In genomic region chr3:127354761-127355160, GRCh38 we compare ENCODE assay signal across 18 cellular contexts.
DNase-seq lines count a peak whose midpoint lies in the region; ATAC-seq and TF ChIP-seq lines count a peak whose summit lies in the region.
"Had no signal": no experiment of that assay in that cellular context is flagged by ENCODE, and none has a peak within 500 bp of the region (broad histone marks: within the 10 kb centered on the region; RNA-seq: fewer than 3 reads in every experiment).

No MANE protein-coding gene starts in this region.

- H3K4me1 Mint-ChIP-seq in osteocyte (ENCODE audit: unreplicated experiment) = no peaks in the 10 kb centered on the region
- no peaks in the 10 kb centered on the region for H3K4me1 Mint-ChIP-seq in effector memory CD8-positive, alpha-beta T cell (ENCODE audit: low read depth in 2 of 2)
- H3K4me1 Mint-ChIP-seq: CD4-positive, alpha-beta memory T cell had no signal

- H3K27me3 Mint-ChIP-seq in osteocyte (ENCODE audit: unreplicated experiment) = peaks cover 22% of the 10 kb centered on the region
- H3K27me3 Mint-ChIP-seq in effector memory CD8-positive, alpha-beta T cell = peaks cover 23 to 41% of the 10 kb centered on the region in 2 donors

- ATAC-seq in heart right ventricle = no peak
- ATAC-seq in effector memory CD8-positive, alpha-beta T cell (replicated peaks) = no peak

- no peaks in the 10 kb centered on the region for H3K36me3 ChIP-seq in esophagus muscularis mucosa
- no peaks in the 10 kb centered on the region for H3K36me3 ChIP-seq in heart right ventricle

- TF ChIP-seq EP300 in esophagus muscularis mucosa (IDR thresholded peaks at IDR 0.05) = no peak

- no peaks in the 10 kb centered on the region for H3K36me3 Mint-ChIP-seq in osteocyte (ENCODE audit: unreplicated experiment)
- H3K36me3 Mint-ChIP-seq in effector memory CD8-positive, alpha-beta T cell (ENCODE audit: insufficient read depth) = no peaks in the 10 kb centered on the region
- H3K36me3 Mint-ChIP-seq: CD4-positive, alpha-beta memory T cell had no signal

- no peak overlapping the region for H3K27ac ChIP-seq in esophagus muscularis mucosa (replicated peaks in 1 of 4)
- no peak overlapping the region for H3K27ac ChIP-seq in heart right ventricle
- H3K27ac ChIP-seq: GM23248 had no signal

- no peaks in the 10 kb centered on the region for H3K9me3 Mint-ChIP-seq in osteocyte (ENCODE audit: unreplicated experiment)
- no peaks in the 10 kb centered on the region for H3K9me3 Mint-ChIP-seq in effector memory CD8-positive, alpha-beta T cell

- TF ChIP-seq CTCF in esophagus muscularis mucosa (IDR thresholded peaks at IDR 0.05) = no peak
- no peak for TF ChIP-seq CTCF in osteocyte (IDR thresholded peaks at IDR 0.05)
- TF ChIP-seq CTCF in heart right ventricle (IDR thresholded peaks at IDR 0.05) = no peak

- no peaks in the 10 kb centered on the region for H3K4me1 ChIP-seq in esophagus muscularis mucosa
- H3K4me1 ChIP-seq in heart right ventricle = no peaks in the 10 kb centered on the region

- no peak for TF ChIP-seq POLR2A in esophagus muscularis mucosa (IDR thresholded peaks at IDR 0.05; ENCODE audit: low read depth)

- H3K9me3 ChIP-seq in esophagus muscularis mucosa (peaks cover 0 to 6% (median 0%) of the 10 kb centered on the region in 4 donors), heart right ventricle (peaks cover 0 to 12% (median 0%) of the 10 kb centered on the region in 11 donors)

- no peak overlapping the region for H3K4me3 Mint-ChIP-seq in osteocyte (ENCODE audit: unreplicated experiment)
- H3K4me3 Mint-ChIP-seq in effector memory CD8-positive, alpha-beta T cell = no peak overlapping the region
- H3K4me3 Mint-ChIP-seq: CD4-positive, alpha-beta memory T cell had no signal

- 83% methylated on average over 3 of the region's 3 CpGs for WGBS in esophagus muscularis mucosa
- WGBS in heart right ventricle, 2 donors = 59 to 61% methylated on average over 3 of the region's 3 CpGs

- peaks cover 0 to 20% (median 0%) of the 10 kb centered on the region in 4 donors for H3K27me3 ChIP-seq in esophagus muscularis mucosa
- H3K27me3 ChIP-seq in heart right ventricle = peaks cover 0 to 20% (median 16%) of the 10 kb centered on the region in 7 donors

- DNase-seq in esophagus muscularis mucosa (ENCODE audit: extremely low spot score) (peak; percentile 42), osteocyte (ENCODE audit: extremely low spot score, unreplicated experiment) (peak; percentile 69), ureter (ENCODE audit: low spot score) (peak; percentile 10), heart right ventricle (no peak), NCI-H128 (lab: John Stamatoyannopoulos, UW; ENCODE audit: unreplicated experiment) (no peak), A172 (ENCODE audit: low spot score) (no peak)
- DNase-seq in effector memory CD8-positive, alpha-beta T cell = no peak
- DNase-seq: 8988T; C1 segment of cervical spinal cord; Calu3; CD4-positive, alpha-beta memory T cell; COR-L47; DMS53; DMS79 treated with DMSO at 0.1 percent for 48 hours; GF-D8; GM23248; H7; HCEC 1CT had no signal

- H3K4me3 ChIP-seq in esophagus muscularis mucosa = no peak overlapping the region
- H3K4me3 ChIP-seq in heart right ventricle = no peak overlapping the region
- H3K4me3 ChIP-seq: GM23248 had no signal

- intact Hi-C loops in esophagus muscularis mucosa (cut with DNase I) = no loop called here
- intact Hi-C loops in heart right ventricle (cut with DNase I) = no loop called here

- H3K27ac Mint-ChIP-seq in osteocyte (ENCODE audit: unreplicated experiment) = no peak overlapping the region
- no peak overlapping the region for H3K27ac Mint-ChIP-seq in effector memory CD8-positive, alpha-beta T cell
- H3K27ac Mint-ChIP-seq: CD4-positive, alpha-beta memory T cell had no signal

Comparison
In these comparisons a context has a peak if more than half of its experiments do, and no peak if none do; other contexts are left out.
1. DNase-seq: peak in esophagus muscularis mucosa (single experiment), osteocyte (single experiment) and ureter (single experiment); none in heart right ventricle (0 of 2), NCI-H128 (single experiment), effector memory CD8-positive, alpha-beta T cell (0 of 3) and A172 (single experiment).